Comparison of ENCODE assay signal across 14 cellular contexts in genomic region chr10:28796606-28797512, GRCh38.
DNase-seq lines count a peak whose midpoint lies in the region; ATAC-seq and TF ChIP-seq lines count a peak whose summit lies in the region.
"Had no signal": no experiment of that assay in that cellular context is flagged by ENCODE, and none has a peak within 500 bp of the region (broad histone marks: within the 10 kb centered on the region; RNA-seq: fewer than 3 reads in every experiment).

No MANE protein-coding gene starts in this region.

- no peak for TF ChIP-seq CTCF in Calu3 (IDR thresholded peaks at IDR 0.05; ENCODE audit: unreplicated experiment)
- no peak for TF ChIP-seq CTCF in fibroblast of pulmonary artery (IDR thresholded peaks at IDR 0.05; ENCODE audit: low read length, missing control alignments)

- no peaks in the 10 kb centered on the region for H3K36me3 Mint-ChIP-seq in Calu3 (ENCODE audit: insufficient read depth, unreplicated experiment)
- H3K36me3 Mint-ChIP-seq in activated CD4-positive, alpha-beta T cell treated with anti-CD3 and anti-CD28 coated beads, Interleukin-2, amount 10 ng/mL, durations not matched to agents 7 days and 5 days (ENCODE audit: low read depth) = no peaks in the 10 kb centered on the region
- H3K36me3 Mint-ChIP-seq: activated naive CD4-positive, alpha-beta T cell treated with anti-CD3 and anti-CD28 coated beads, Interleukin-2, amount 50 U/mL, for 24 hours; stimulated activated memory B cell treated with anti-CD40 and anti-IgM and Interleukin-4, amounts not matched to agents 10 μg/mL and 1 μg/mL and 100 μg/mL, for 72 hours had no signal

- H3K4me3 ChIP-seq in fibroblast of pulmonary artery (replicated peaks; ENCODE audit: low read depth, low read length) = no peak overlapping the region

- no TSS peak for BruUV-seq in Calu3 (replicated peaks; lab: Mats Ljungman, UMichigan)

- no peak overlapping the region for H3K4me3 Mint-ChIP-seq in Calu3 (ENCODE audit: low read depth, unreplicated experiment)
- no peak overlapping the region for H3K4me3 Mint-ChIP-seq in activated CD4-positive, alpha-beta T cell treated with anti-CD3 and anti-CD28 coated beads, Interleukin-2, amount 10 ng/mL, durations not matched to agents 7 days and 5 days
- H3K4me3 Mint-ChIP-seq: activated naive CD4-positive, alpha-beta T cell treated with anti-CD3 and anti-CD28 coated beads, Interleukin-2, amount 50 U/mL, for 24 hours; stimulated activated memory B cell treated with anti-CD40 and anti-IgM and Interleukin-4, amounts not matched to agents 10 μg/mL and 1 μg/mL and 100 μg/mL, for 72 hours had no signal

- ATAC-seq in HG03439 (IDR thresholded peaks at IDR 0.05; ENCODE audit: unreplicated experiment) (no peak), HG03342 (IDR thresholded peaks at IDR 0.05; ENCODE audit: unreplicated experiment) (no peak)
- ATAC-seq: stimulated activated memory B cell treated with anti-CD40 and anti-IgM and Interleukin-4, amounts not matched to agents 10 μg/mL and 1 μg/mL and 100 μg/mL, for 72 hours had no signal

- H3K27ac Mint-ChIP-seq in Calu3 (ENCODE audit: unreplicated experiment) = no peak overlapping the region
- H3K27ac Mint-ChIP-seq in activated CD4-positive, alpha-beta T cell treated with anti-CD3 and anti-CD28 coated beads, Interleukin-2, amount 10 ng/mL, durations not matched to agents 7 days and 5 days = no peak overlapping the region
- H3K27ac Mint-ChIP-seq: activated naive CD4-positive, alpha-beta T cell treated with anti-CD3 and anti-CD28 coated beads, Interleukin-2, amount 50 U/mL, for 24 hours; stimulated activated memory B cell treated with anti-CD40 and anti-IgM and Interleukin-4, amounts not matched to agents 10 μg/mL and 1 μg/mL and 100 μg/mL, for 72 hours had no signal

- intact Hi-C loops in Calu3 (cut with micrococcal nuclease; ENCODE audit: unreplicated experiment) = no loop called here

- no peaks in the 10 kb centered on the region for H3K9me3 Mint-ChIP-seq in Calu3 (ENCODE audit: low read depth, unreplicated experiment)
- no peaks in the 10 kb centered on the region for H3K9me3 Mint-ChIP-seq in activated CD4-positive, alpha-beta T cell treated with anti-CD3 and anti-CD28 coated beads, Interleukin-2, amount 10 ng/mL, durations not matched to agents 7 days and 5 days
- H3K9me3 Mint-ChIP-seq: activated naive CD4-positive, alpha-beta T cell treated with anti-CD3 and anti-CD28 coated beads, Interleukin-2, amount 50 U/mL, for 24 hours had no signal

- H3K27me3 Mint-ChIP-seq in Calu3 (ENCODE audit: unreplicated experiment) = no peaks in the 10 kb centered on the region
- peaks cover 2% of the 10 kb centered on the region for H3K27me3 Mint-ChIP-seq in activated CD4-positive, alpha-beta T cell treated with anti-CD3 and anti-CD28 coated beads, Interleukin-2, amount 10 ng/mL, durations not matched to agents 7 days and 5 days
- H3K27me3 Mint-ChIP-seq: stimulated activated memory B cell treated with anti-CD40 and anti-IgM and Interleukin-4, amounts not matched to agents 10 μg/mL and 1 μg/mL and 100 μg/mL, for 72 hours had no signal

- POLR2A ChIA-PET in activated CD4-positive, alpha-beta T cell treated with anti-CD3 and anti-CD28 coated beads, Interleukin-2, amount 10 ng/mL, durations not matched to agents 7 days and 5 days (lab: Charles Lee) = no interaction called here

- peak; percentile 44 for DNase-seq in Calu3
- peak; percentile 6 for DNase-seq in OCI-M1 (lab: John Stamatoyannopoulos, UW)
- peak; percentile 93 for DNase-seq in fibroblast of pulmonary artery (ENCODE audit: low read depth)
- DNase-seq in myocyte (ENCODE audit: low read depth) = peak; percentile 25
- no peak for DNase-seq in activated CD4-positive, alpha-beta T cell treated with anti-CD3 and anti-CD28 coated beads, Interleukin-2, amount 10 ng/mL, durations not matched to agents 7 days and 5 days
- no peak for DNase-seq in KG1 (lab: John Stamatoyannopoulos, UW)
- DNase-seq: mesendoderm; NCI-H2171 treated with DMSO at 0.1 percent for 48 hours; stimulated activated CD4-positive, alpha-beta T cell treated with anti-CD3 and anti-CD28 coated beads, Interleukin-2, amount 100 ng/mL, for 48 hours; T-helper 9 cell had no signal

- H3K4me1 Mint-ChIP-seq in Calu3 (ENCODE audit: low read depth, unreplicated experiment) = peaks cover 29% of the 10 kb centered on the region
- H3K4me1 Mint-ChIP-seq in activated CD4-positive, alpha-beta T cell treated with anti-CD3 and anti-CD28 coated beads, Interleukin-2, amount 10 ng/mL, durations not matched to agents 7 days and 5 days = no peaks in the 10 kb centered on the region
- H3K4me1 Mint-ChIP-seq: activated naive CD4-positive, alpha-beta T cell treated with anti-CD3 and anti-CD28 coated beads, Interleukin-2, amount 50 U/mL, for 24 hours; stimulated activated memory B cell treated with anti-CD40 and anti-IgM and Interleukin-4, amounts not matched to agents 10 μg/mL and 1 μg/mL and 100 μg/mL, for 72 hours had no signal

- CTCF ChIA-PET in Calu3 (lab: Charles Lee) = interaction anchor here (0.6 to 1.0 kb wide), 3 partner anchors 116 to 611 kb away, joined by 3 to 5 read pairs (median 4); no protein-coding TSS in a partner anchor
- CTCF ChIA-PET in activated CD4-positive, alpha-beta T cell treated with anti-CD3 and anti-CD28 coated beads, Interleukin-2, amount 10 ng/mL, durations not matched to agents 7 days and 5 days (lab: Charles Lee) = no interaction called here

Comparison
In these comparisons a context has a peak if more than half of its experiments do, and no peak if none do; other contexts are left out.
1. DNase-seq: peak in Calu3 (single experiment), OCI-M1 (single experiment), fibroblast of pulmonary artery (single experiment) and myocyte (single experiment); none in activated CD4-positive, alpha-beta T cell treated with anti-CD3 and anti-CD28 coated beads, Interleukin-2, amount 10 ng/mL, durations not matched to agents 7 days and 5 days (single experiment) and KG1 (single experiment).